31 cellular contexts compared by ENCODE assay signal in genomic region chr4:177163532-177163931, GRCh38.
A peak's percentile ranks its signal among the peaks of the same experiment; 100 is the strongest.
DNase-seq lines count a peak whose midpoint lies in the region; ATAC-seq and TF ChIP-seq lines count a peak whose summit lies in the region.
"Had no signal": no experiment of that assay in that cellular context is flagged by ENCODE, and none has a peak within 500 bp of the region (broad histone marks: within the 10 kb centered on the region; RNA-seq: fewer than 3 reads in every experiment).

No MANE protein-coding gene starts in this region.

- intact Hi-C loops in IMR-90 (cut with micrococcal nuclease) (no loop called here), adrenal gland (cut with DNase I) (no loop called here)

- no peak for TF ChIP-seq RAD21 in IMR-90 (IDR thresholded peaks at IDR 0.05; ENCODE audit: low read length)

- H2BK15ac ChIP-seq in IMR-90 (ENCODE audit: low read depth, low read length): no peak overlapping the region

- H3K36me3 ChIP-seq in IMR-90 (ENCODE audit: control insufficient read depth, insufficient read depth, low read length) (no peaks in the 10 kb centered on the region), adrenal gland (replicated peaks in 1 of 2) (no peaks in the 10 kb centered on the region)
- H3K36me3 ChIP-seq: BE2C, left ventricle myocardium inferior, spleen, thoracic aorta had no signal

- H3K27ac ChIP-seq in IMR-90 (ENCODE audit: insufficient read depth, low read length) (no peak overlapping the region), adrenal gland (no peak overlapping the region)
- H3K27ac ChIP-seq: foreskin keratinocyte, left ventricle myocardium inferior, parathyroid adenoma, spleen, thoracic aorta, VCaP had no signal

- no peak overlapping the region for H2BK5ac ChIP-seq in IMR-90 (ENCODE audit: low read depth, low read length, poor library complexity, severe bottlenecking)

- no peak overlapping the region for H2AK5ac ChIP-seq in IMR-90 (ENCODE audit: low read depth, low read length)

- H2AK9ac ChIP-seq in IMR-90 (replicated peaks; ENCODE audit: low read depth, low read length, poor library complexity): no peak overlapping the region

- H3K9me3 ChIP-seq in IMR-90 (ENCODE audit: control insufficient read depth, insufficient read depth, low read length) (no peaks in the 10 kb centered on the region), adrenal gland (replicated peaks in 1 of 3) (no peaks in the 10 kb centered on the region)
- H3K9me3 ChIP-seq: BE2C, spleen, thoracic aorta had no signal

- CTCF ChIA-PET in IMR-90 (lab: Yijun Ruan, JAX): no interaction called here

- WGBS in IMR-90 (ENCODE audit: extremely low coverage in 2 of 2, insufficient read length in 1 of 2), 2 experiments: no CpG with 5 or more reads among the region's 4 CpGs
- 78 to 90% (median 86%) methylated on average over 4 of the region's 4 CpGs for WGBS in adrenal gland, 4 donors

- no peak overlapping the region for H3K4me2 ChIP-seq in IMR-90 (ENCODE audit: low read depth, low read length)

- no peak overlapping the region for H2BK120ac ChIP-seq in IMR-90 (ENCODE audit: low read depth, low read length)

- H2AFZ ChIP-seq in IMR-90 (replicated peaks; ENCODE audit: low read length, poor library complexity): no peak overlapping the region
- H2AFZ ChIP-seq: parathyroid adenoma had no signal

- no peak overlapping the region for H3K9ac ChIP-seq in IMR-90 (ENCODE audit: low read depth, low read length)
- H3K9ac ChIP-seq: parathyroid adenoma had no signal

- H3K79me1 ChIP-seq in IMR-90 (ENCODE audit: low read depth in 1 of 2, low read length in 2 of 2): no peaks in the 10 kb centered on the region

- POLR2A ChIA-PET in IMR-90 (lab: Charles Lee; ENCODE audit: unreplicated experiment): no interaction called here

- no peak overlapping the region for H2BK20ac ChIP-seq in IMR-90 (ENCODE audit: low read depth, low read length)

- no TSS peak for BruUV-seq in IMR-90 (replicated peaks; lab: Mats Ljungman, UMichigan)

- dilution Hi-C loops in IMR-90 (cut with HindIII; ENCODE audit: low sequenced_read_pairs, unreplicated experiment): no loop called here

- H3K4me1 ChIP-seq in IMR-90 (ENCODE audit: control insufficient read depth, insufficient read depth, low read length): no peaks in the 10 kb centered on the region
- H3K4me1 ChIP-seq in adrenal gland (replicated peaks in 1 of 2): no peaks in the 10 kb centered on the region
- H3K4me1 ChIP-seq: BE2C, foreskin keratinocyte, left ventricle myocardium inferior, parathyroid adenoma, spleen had no signal

- H3K14ac ChIP-seq in IMR-90 (replicated peaks; ENCODE audit: low read depth, low read length): no peak overlapping the region

- TF ChIP-seq POLR2A in IMR-90 (IDR thresholded peaks at IDR 0.05; ENCODE audit: low read depth, low read length) (no peak), adrenal gland (IDR thresholded peaks at IDR 0.05) (no peak)

- TF ChIP-seq CTCF in IMR-90 (conservative IDR thresholded peaks at IDR 0.05; ENCODE audit: low read depth, low read length) (no peak), astrocyte of the cerebellum (IDR thresholded peaks at IDR 0.05; ENCODE audit: low read depth, low read length, missing control alignments) (no peak), adrenal gland (IDR thresholded peaks at IDR 0.05) (no peak)

- no peak overlapping the region for H3K56ac ChIP-seq in IMR-90 (ENCODE audit: extremely low read depth, insufficient read depth, low read length)

- DNase-seq in EH (ENCODE audit: low read depth) (peak; percentile 68), IMR-90 (peak; percentile 27), astrocyte of the cerebellum (ENCODE audit: low read depth) (peak; percentile 47), kidney tubule cell (ENCODE audit: low spot score) (peak; percentile 31), SKM-1 treated with dmso at 0.1 percent for 144 hours (lab: John Stamatoyannopoulos, UW; ENCODE audit: unreplicated experiment) (no peak), adrenal gland (no peak)
- no peak for DNase-seq in stimulated activated CD4-positive, alpha-beta T cell treated with anti-CD3 and anti-CD28 coated beads, Interleukin-15, amount 100 ng/mL, for 24 hours
- DNase-seq: activated CD4-positive, alpha-beta T cell treated with anti-CD3 and anti-CD28 coated beads for 36 hours; activated CD8-positive, alpha-beta T cell treated with anti-CD3 and anti-CD28 coated beads for 36 hours; activated naive CD4-positive, alpha-beta T cell treated with anti-CD3 and anti-CD28 coated beads, Interleukin-2, amount 10 ng/mL, durations not matched to agents 7 days and 5 days; BE2C; CD8-positive, alpha-beta T cell; effector CD8-positive, alpha-beta T cell; foreskin keratinocyte; head of caudate nucleus; islet precursor cell; left ventricle myocardium inferior; MM.1S; NCI-H1930; NCI-H2171 treated with DMSO at 0.1 percent for 48 hours; NCI-H510A; NK-92 treated with Interleukin-12 subunit alpha and Interleukin-12 subunit beta, amount 100 ng/mL, for 24 hours; SHP77 treated with DMSO at 0.1 percent for 48 hours; spleen; stimulated activated naive CD8-positive, alpha-beta T cell treated with anti-CD3 and anti-CD28 coated beads, Interleukin-15, amount 100 ng/mL, for 72 hours; T-helper 9 cell had no signal

- H4K5ac ChIP-seq in IMR-90 (ENCODE audit: low read depth, low read length): no peak overlapping the region

- no peaks in the 10 kb centered on the region for H3K9me1 ChIP-seq in IMR-90 (ENCODE audit: insufficient read depth, low read length)

- no peak overlapping the region for H3K18ac ChIP-seq in IMR-90 (ENCODE audit: low read depth, low read length)

- in situ Hi-C loops in IMR-90 (cut with MboI; ENCODE audit: low sequenced_read_pairs) (no loop called here), astrocyte of the cerebellum (cut with HindIII; ENCODE audit: low sequenced_read_pairs) (no loop called here)

- ATAC-seq in IMR-90 (ENCODE audit: low read depth): no peak
- ATAC-seq: activated CD4-positive, alpha-beta T cell treated with anti-CD3 and anti-CD28 coated beads for 36 hours; activated CD8-positive, alpha-beta T cell treated with anti-CD3 and anti-CD28 coated beads for 36 hours; activated T-helper 17 cell treated with anti-CD3 and anti-CD28 coated beads, Interleukin-2, amount 50 U/mL, for 72 hours; CD8-positive, alpha-beta T cell; foreskin keratinocyte; K562; stimulated activated naive CD8-positive, alpha-beta T cell treated with anti-CD3 and anti-CD28 coated beads, Interleukin-15, amount 100 ng/mL, for 72 hours had no signal

- H3K27me3 ChIP-seq in IMR-90 (ENCODE audit: control insufficient read depth, insufficient read depth, low read length): no peaks in the 10 kb centered on the region
- H3K27me3 ChIP-seq in adrenal gland: no peaks in the 10 kb centered on the region
- H3K27me3 ChIP-seq: BE2C, foreskin keratinocyte, spleen had no signal

- H3K23ac ChIP-seq in IMR-90 (ENCODE audit: low read depth, low read length): no peak overlapping the region

- H4K91ac ChIP-seq in IMR-90 (ENCODE audit: insufficient read depth, low read depth, low read length): no peak overlapping the region

- H3K4ac ChIP-seq in IMR-90 (ENCODE audit: low read depth, low read length): no peak overlapping the region

- no peaks in the 10 kb centered on the region for H4K20me1 ChIP-seq in IMR-90 (ENCODE audit: insufficient read depth, low read length)

- no peak overlapping the region for H3K4me3 ChIP-seq in IMR-90 (ENCODE audit: insufficient read depth, low read depth, low read length)
- no peak overlapping the region for H3K4me3 ChIP-seq in astrocyte of the cerebellum (ENCODE audit: low read depth, low read length)
- H3K4me3 ChIP-seq in adrenal gland: no peak overlapping the region
- H3K4me3 ChIP-seq: K562, left ventricle myocardium inferior, spleen, thoracic aorta had no signal

- no peak overlapping the region for H4K8ac ChIP-seq in IMR-90 (ENCODE audit: low read depth in 2 of 2, low read length in 2 of 2)

TF ChIP-seq in IMR-90, 13 proteins besides CTCF, POLR2A, EP300 and RAD21:
- TF ChIP-seq MAFK (IDR thresholded peaks at IDR 0.05; ENCODE audit: low read depth, low read length) (no peak), ELK1 (IDR thresholded peaks at IDR 0.05; ENCODE audit: borderline replicate concordance, low read depth, low read length) (no peak), CHD1 (IDR thresholded peaks at IDR 0.05; ENCODE audit: low read depth, low read length) (no peak), USF2 (IDR thresholded peaks at IDR 0.05; ENCODE audit: low read depth, low read length) (no peak), FOS (IDR thresholded peaks at IDR 0.05; ENCODE audit: low read depth, low read length) (no peak), CEBPB (IDR thresholded peaks at IDR 0.05; ENCODE audit: low read depth, low read length) (no peak), RCOR1 (IDR thresholded peaks at IDR 0.05; ENCODE audit: insufficient replicate concordance, low read length) (no peak), RFX5 (IDR thresholded peaks at IDR 0.05; ENCODE audit: low read depth, low read length) (no peak), MAZ (IDR thresholded peaks at IDR 0.05; ENCODE audit: borderline replicate concordance, low read depth, low read length) (no peak), NFE2L2 (IDR thresholded peaks at IDR 0.05; ENCODE audit: low read depth, low read length) (no peak)

Comparison
In these comparisons a context has a peak if more than half of its experiments do, and no peak if none do; other contexts are left out.
1. DNase-seq: peak in EH (single experiment), IMR-90 (single experiment), astrocyte of the cerebellum (single experiment) and kidney tubule cell (single experiment); none in SKM-1 treated with dmso at 0.1 percent for 144 hours (single experiment), stimulated activated CD4-positive, alpha-beta T cell treated with anti-CD3 and anti-CD28 coated beads, Interleukin-15, amount 100 ng/mL, for 24 hours (single experiment) and adrenal gland (0 of 7).